14 cellular contexts compared by ENCODE assay signal in the genomic region with DNA sequence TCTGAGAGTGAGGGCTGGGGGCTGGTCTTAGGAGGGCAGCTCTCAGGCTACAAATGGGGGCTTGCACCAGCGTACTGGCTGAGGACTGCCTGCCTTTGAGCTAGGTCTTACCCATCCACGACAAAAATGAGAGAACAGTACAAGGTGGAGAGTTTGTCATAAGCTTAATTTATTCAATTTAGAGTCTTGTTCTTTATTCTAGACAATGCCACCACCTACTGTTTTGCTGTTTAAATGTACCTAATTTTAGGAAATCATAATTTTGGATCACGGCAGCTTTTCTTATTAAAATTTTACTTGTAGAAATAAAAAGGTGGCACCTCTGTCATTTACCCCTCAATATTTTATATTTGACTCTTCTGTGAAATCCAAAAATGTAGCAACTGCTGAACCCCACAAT.
A peak's percentile ranks its signal among the peaks of the same experiment; 100 is the strongest.
DNase-seq lines count a peak whose midpoint lies in the region; ATAC-seq, FAIRE-seq and TF ChIP-seq lines count a peak whose summit lies in the region.
"Had no signal": no experiment of that assay in that cellular context is flagged by ENCODE, and none has a peak within 500 bp of the region (broad histone marks: within the 10 kb centered on the region; RNA-seq: fewer than 3 reads in every experiment).

No MANE protein-coding gene starts in this region.

- FAIRE-seq in keratinocyte (lab: Jason Lieb, UNC), result no peak

- DNase-seq in right atrium auricular region (ENCODE audit: low spot score), result no peak
- DNase-seq in Right ventricle myocardium inferior (ENCODE audit: missing footprints), result no peak
- DNase-seq in keratinocyte (ENCODE audit: low read depth, low spot score), result no peak
- no peak for DNase-seq in upper lobe of right lung
- no peak for DNase-seq in activated effector memory CD4-positive, alpha-beta T cell treated with Interleukin-2 at 50 U/mL for 16 hours
- DNase-seq in effector CD4-positive, alpha-beta T cell, result no peak
- DNase-seq in NCI-H1105 (lab: John Stamatoyannopoulos, UW), result no peak
- DNase-seq: activated T-cell treated with anti-CD3 and anti-CD28 coated beads, Interleukin-2, amount 50 U/mL, for 48 hours; MG63; NCI-H510A; tibial artery had no signal

- dilution Hi-C loops in keratinocyte (cut with MboI; ENCODE audit: extremely low pct_ligation_motif_present, low sequenced_read_pairs), result no loop called here

- H3K36me3 Mint-ChIP-seq in activated T-helper 17 cell treated with anti-CD3 and anti-CD28 coated beads, Interleukin-2, amount 50 U/mL, for 72 hours (ENCODE audit: low read depth), result no peaks in the 10 kb centered on the region

- H3K27me3 ChIP-seq in right atrium auricular region, result no peaks in the 10 kb centered on the region
- H3K27me3 ChIP-seq in keratinocyte (ENCODE audit: control insufficient read depth, extremely low read depth, insufficient read depth, low read length), result no peaks in the 10 kb centered on the region
- no peaks in the 10 kb centered on the region for H3K27me3 ChIP-seq in upper lobe of right lung
- H3K27me3 ChIP-seq: MG63, SJSA1, tibial artery had no signal

- H3K36me3 ChIP-seq in right atrium auricular region (no peaks in the 10 kb centered on the region), keratinocyte (ENCODE audit: control insufficient read depth in 2 of 2, extremely low read depth in 1 of 2, insufficient read depth in 2 of 2, low read length in 2 of 2) (no peaks in the 10 kb centered on the region), upper lobe of right lung (no peaks in the 10 kb centered on the region)
- H3K36me3 ChIP-seq: MG63, SJSA1, tibial artery had no signal

- H3K27ac ChIP-seq in right atrium auricular region, result peak overlapping the region; percentile 76 to 83
- peak overlapping the region; percentile 97 for H3K27ac ChIP-seq in keratinocyte (ENCODE audit: control insufficient read depth, insufficient read depth, low read length)
- peak overlapping the region; percentile 87 for H3K27ac ChIP-seq in upper lobe of right lung
- H3K27ac ChIP-seq: SJSA1, tibial artery had no signal

- peak overlapping the region; percentile 63 for H3K4me3 Mint-ChIP-seq in activated T-helper 17 cell treated with anti-CD3 and anti-CD28 coated beads, Interleukin-2, amount 50 U/mL, for 72 hours

- H3K9me3 ChIP-seq in right atrium auricular region (no peaks in the 10 kb centered on the region), keratinocyte (ENCODE audit: control insufficient read depth, low read depth, low read length) (no peaks in the 10 kb centered on the region), upper lobe of right lung (no peaks in the 10 kb centered on the region)
- H3K9me3 ChIP-seq: MG63, SJSA1, tibial artery had no signal

- H3K4me3 ChIP-seq in right atrium auricular region (no peak overlapping the region), keratinocyte (ENCODE audit: control insufficient read depth in 2 of 3, extremely low read depth in 1 of 3, insufficient read depth in 2 of 3, low read depth in 1 of 3, low read length in 3 of 3) (no peak overlapping the region), upper lobe of right lung (no peak overlapping the region)
- H3K4me3 ChIP-seq: MG63, SJSA1, tibial artery had no signal

- H3K9me3 Mint-ChIP-seq in activated T-helper 17 cell treated with anti-CD3 and anti-CD28 coated beads, Interleukin-2, amount 50 U/mL, for 72 hours, result no peaks in the 10 kb centered on the region

- intact Hi-C loops in Right ventricle myocardium inferior (cut with DNase I) (loop anchor here (2.0 kb wide), 2 partner anchors 89 to 135 kb away; partner anchors contain the start of gene SLCO3A1), upper lobe of right lung (cut with DNase I) (no loop called here)

- H3K4me1 Mint-ChIP-seq in activated T-helper 17 cell treated with anti-CD3 and anti-CD28 coated beads, Interleukin-2, amount 50 U/mL, for 72 hours, result peaks cover 40% of the 10 kb centered on the region

- peak overlapping the region; percentile 44 for H3K27ac Mint-ChIP-seq in activated T-helper 17 cell treated with anti-CD3 and anti-CD28 coated beads, Interleukin-2, amount 50 U/mL, for 72 hours

- H3K9me1 ChIP-seq in keratinocyte (ENCODE audit: control insufficient read depth, extremely low read depth, insufficient read depth, low read length), result no peaks in the 10 kb centered on the region

- no peaks in the 10 kb centered on the region for H3K27me3 Mint-ChIP-seq in activated T-helper 17 cell treated with anti-CD3 and anti-CD28 coated beads, Interleukin-2, amount 50 U/mL, for 72 hours

- TF ChIP-seq CTCF in right atrium auricular region (IDR thresholded peaks at IDR 0.05), result peak in 1 of 2 donors; percentile 8
- TF ChIP-seq CTCF in keratinocyte (optimal IDR thresholded peaks at IDR 0.05 in 1 of 3, IDR thresholded peaks at IDR 0.05 in 1 of 3, conservative IDR thresholded peaks at IDR 0.05 in 1 of 3; ENCODE audit: extremely low read depth in 1 of 3, insufficient read depth in 2 of 3, low read length in 3 of 3), result no peak
- peak; percentile 5 for TF ChIP-seq CTCF in upper lobe of right lung (IDR thresholded peaks at IDR 0.05)

- H3K9ac ChIP-seq in keratinocyte (ENCODE audit: control insufficient read depth, extremely low read depth, insufficient read depth, low read length), result peak overlapping the region; percentile 80

- H2AFZ ChIP-seq in keratinocyte (ENCODE audit: control insufficient read depth, low read length), result no peak overlapping the region

- H3K4me2 ChIP-seq in keratinocyte (ENCODE audit: control insufficient read depth, extremely low read depth, insufficient read depth, low read depth, low read length), result peak overlapping the region; percentile 86

- H3K4me1 ChIP-seq in right atrium auricular region, result peaks cover 0 to 90% of the 10 kb centered on the region in 2 donors
- H3K4me1 ChIP-seq in keratinocyte (ENCODE audit: control insufficient read depth, extremely low read depth, insufficient read depth, low read length), result peaks cover 38% of the 10 kb centered on the region
- H3K4me1 ChIP-seq in upper lobe of right lung, result peaks cover 92% of the 10 kb centered on the region
- H3K4me1 ChIP-seq: SJSA1 had no signal

- ATAC-seq in Right ventricle myocardium inferior (no peak), upper lobe of right lung (no peak)
- no peak for ATAC-seq in activated T-helper 17 cell treated with anti-CD3 and anti-CD28 coated beads, Interleukin-2, amount 50 U/mL, for 72 hours (replicated peaks)
- ATAC-seq: activated CD4-positive, CD25-positive, alpha-beta regulatory T cell treated with anti-CD3 and anti-CD28 coated beads, Interleukin-2, amount 50 U/mL, for 24 hours had no signal

- peaks cover 55% of the 10 kb centered on the region for H3K79me2 ChIP-seq in keratinocyte (ENCODE audit: control insufficient read depth, insufficient read depth, low read length)

- no peaks in the 10 kb centered on the region for H4K20me1 ChIP-seq in keratinocyte (ENCODE audit: control insufficient read depth, extremely low read depth, insufficient read depth, low read length)
